1 cellular context compared by ENCODE assay signal in genomic region chr18:11945834-11946659, GRCh38.
TF ChIP-seq lines count a peak whose summit lies in the region.

No MANE protein-coding gene starts in this region.

TF ChIP-seq in HCT116, 20 proteins besides CTCF, POLR2A, EP300 and RAD21:
- peak; percentile 40; the same call in 1 of the 2 replicates for TF ChIP-seq CEBPB (IDR thresholded peaks at IDR 0.05; ENCODE audit: low read depth)
TF ChIP-seq in HCT116: peak in this region for 1; not testable (repeated sequence) for 19.
